34 cellular contexts compared by ENCODE assay signal in the genomic region with DNA sequence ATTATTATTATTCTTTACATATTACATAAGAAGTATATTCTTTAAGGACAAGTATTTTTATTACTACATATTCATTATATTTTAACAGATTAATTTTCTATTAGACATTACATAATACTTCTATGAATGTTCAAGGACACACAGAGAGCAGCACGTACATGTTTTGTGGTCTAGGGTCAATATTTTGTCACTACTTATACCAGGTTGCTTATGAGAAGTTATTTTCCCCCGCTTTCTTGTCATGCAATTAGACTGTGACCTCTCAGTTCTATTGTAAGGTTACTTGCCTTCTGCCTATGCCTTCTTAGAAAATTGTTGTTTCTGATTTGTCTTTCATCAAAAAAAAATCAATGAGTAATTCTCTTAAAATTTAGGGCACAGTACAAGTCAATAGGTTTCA. TPM values are rescaled to one million over a fixed set of nuclear protein-coding genes. Genes with fewer than 3 reads are reported as not detected.
"Had no signal": no experiment of that assay in that cellular context is flagged by ENCODE, and none has a peak within 500 bp of the region (broad histone marks: within the 10 kb centered on the region; RNA-seq: fewer than 3 reads in every experiment).

No MANE protein-coding gene starts in this region.

- H3K27ac ChIP-seq: adrenal gland, body of pancreas, brain microvascular endothelial cell, breast epithelium, VCaP had no signal

- ATAC-seq: activated CD8-positive, alpha-beta T cell treated with anti-CD3 and anti-CD28 coated beads for 36 hours; activated naive CD4-positive, alpha-beta T cell treated with anti-CD3 and anti-CD28 coated beads, Interleukin-2, amount 50 U/mL, for 72 hours; activated T-cell treated with anti-CD3 and anti-CD28 coated beads, Interleukin-2, amount 50 U/mL, for 4 hours; body of pancreas had no signal

- H3K4me1 ChIP-seq: adrenal gland, body of pancreas, breast epithelium had no signal

- H3K27me3 ChIP-seq: adrenal gland, body of pancreas, brain microvascular endothelial cell, breast epithelium had no signal

- H3K36me3 ChIP-seq: adrenal gland, brain microvascular endothelial cell had no signal

- FAIRE-seq: astrocyte, colon, TTC549 had no signal

- DNase-seq: activated B cell treated with CpG ODN at 0.5 μM for 24 hours; activated CD4-positive, alpha-beta memory T cell treated with anti-CD3 and anti-CD28 coated beads for 36 hours; activated CD4-positive, alpha-beta T cell treated with anti-CD3 and anti-CD28 coated beads for 4 hours; activated CD4-positive, alpha-beta T cell treated with anti-CD3 and anti-CD28 coated beads, Interleukin-2, amount 10 ng/mL, durations not matched to agents 24 days and 14 days; activated CD4-positive, alpha-beta T cell treated with anti-CD3 and anti-CD28 coated beads, Interleukin-2, amount 50 U/mL, for 1 hour; activated CD4-positive, alpha-beta T cell treated with anti-CD3 and anti-CD28 coated beads, Interleukin-2, amount 50 U/mL, for 4 hours; activated CD4-positive, CD25-positive, alpha-beta regulatory T cell treated with anti-CD3 and anti-CD28 coated beads, Interleukin-2, amount 50 U/mL, for 72 hours; activated CD8-positive, alpha-beta memory T cell treated with anti-CD3 and anti-CD28 coated beads, Interleukin-2, amount 50 U/mL, for 4 hours; activated CD8-positive, alpha-beta T cell treated with anti-CD3 and anti-CD28 coated beads for 36 hours; activated effector memory CD4-positive, alpha-beta T cell treated with Interleukin-2 at 50 U/mL for 16 hours; activated gamma-delta T cell treated with Interleukin-2 at 50 U/mL for 16 hours; activated naive CD4-positive, alpha-beta T cell; activated naive CD4-positive, alpha-beta T cell treated with anti-CD3 and anti-CD28 coated beads for 36 hours; activated naive CD4-positive, alpha-beta T cell treated with anti-CD3 and anti-CD28 coated beads, Interleukin-2, amount 50 U/mL, for 16 hours; activated naive CD8-positive, alpha-beta T cell treated with anti-CD3 and anti-CD28 coated beads for 36 hours; activated T-cell treated with anti-CD3 and anti-CD28 coated beads for 4 hours; activated T-cell treated with anti-CD3 and anti-CD28 coated beads, Interleukin-2, amount 50 U/mL, for 1 hour; activated T-cell treated with anti-CD3 and anti-CD28 coated beads, Interleukin-2, amount 50 U/mL, for 4 hours; adrenal gland; amniotic stem cell; aorta; body of pancreas; brain microvascular endothelial cell; central memory CD4-positive, alpha-beta T cell; T-helper 2 cell; T-helper 9 cell had no signal

- H3K4me3 ChIP-seq: adrenal gland, body of pancreas, breast epithelium had no signal

- H3K9me3 ChIP-seq: adrenal gland, body of pancreas, breast epithelium had no signal

RNA-seq across cellular contexts. Expression of gene BCHE, which starts 21.5 kb away (rescaled TPM):
- total RNA-seq: activated B cell treated with CpG ODN at 0.5 μM for 24 hours; activated CD4-positive, alpha-beta memory T cell treated with anti-CD3 and anti-CD28 coated beads for 36 hours; activated CD4-positive, alpha-beta T cell treated with anti-CD3 and anti-CD28 coated beads, Interleukin-2, amount 10 ng/mL, durations not matched to agents 24 days and 14 days; activated CD8-positive, alpha-beta memory T cell treated with anti-CD3 and anti-CD28 coated beads for 36 hours; activated CD8-positive, alpha-beta T cell treated with anti-CD3 and anti-CD28 coated beads for 36 hours; activated naive CD4-positive, alpha-beta T cell treated with anti-CD3 and anti-CD28 coated beads for 36 hours; activated naive CD4-positive, alpha-beta T cell treated with anti-CD3 and anti-CD28 coated beads, Interleukin-2, amount 50 U/mL, for 72 hours; activated naive CD8-positive, alpha-beta T cell treated with anti-CD3 and anti-CD28 coated beads for 36 hours; activated T-cell treated with anti-CD3 and anti-CD28 coated beads, Interleukin-2, amount 50 U/mL, for 4 hours; activated T-helper 2 cell treated with anti-CD3 and anti-CD28 coated beads, Interferon-gamma antibody, Interleukin-2, Interleukin-4, amounts not matched to agents 10 μg/mL and 5 μg/mL and 100 μg/mL, durations not matched to agents 14 hours and 24 hours and 36 hours had no signal
